In the genomic region with DNA sequence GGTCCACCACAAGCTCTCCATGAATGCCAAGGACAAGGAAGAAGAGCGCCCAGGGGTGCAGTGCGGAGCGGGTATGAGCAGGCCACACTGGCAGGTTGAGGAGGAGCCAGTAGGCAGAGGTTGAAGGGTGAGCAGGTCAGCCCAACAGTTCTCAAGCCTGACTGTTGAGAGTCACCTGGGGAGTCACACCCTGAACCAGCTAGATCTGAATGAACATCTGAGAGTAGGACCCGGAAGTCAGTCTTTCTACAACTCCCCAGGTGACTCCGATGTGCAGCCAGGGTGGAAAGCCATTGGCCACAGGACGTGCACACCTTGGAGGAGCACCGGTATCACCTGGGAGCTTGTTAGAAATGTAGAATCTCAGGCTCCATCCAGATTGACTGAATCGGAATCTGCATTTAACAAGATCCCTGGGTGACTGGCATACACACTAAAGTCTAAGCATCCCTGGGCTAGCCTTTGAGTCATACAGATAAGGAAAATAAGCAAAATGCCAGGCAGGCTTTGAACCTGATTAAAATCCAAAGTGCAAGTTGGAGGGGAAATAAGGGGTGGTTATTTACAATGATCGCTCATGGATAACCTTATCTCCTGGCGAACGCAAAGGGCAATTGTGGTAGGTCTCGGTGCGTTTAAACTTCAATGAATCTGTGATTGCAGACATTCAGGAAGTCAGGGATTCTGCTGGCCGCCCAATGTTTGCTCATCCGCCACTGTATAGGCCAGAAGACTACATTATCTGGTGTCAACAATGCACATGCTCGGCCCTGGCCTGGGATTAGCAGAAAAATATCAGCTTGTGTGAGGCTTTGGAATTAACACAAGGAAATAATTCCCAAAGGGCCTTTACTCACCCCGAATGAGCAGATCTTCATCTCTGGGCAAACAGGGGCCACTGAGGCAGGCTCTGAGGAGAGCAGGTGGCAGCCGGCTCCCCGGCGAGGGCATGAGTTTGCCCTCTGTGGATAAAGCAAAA, we compare ENCODE assay signal across 1 cellular context.
TF ChIP-seq lines count a peak whose summit lies in the region.

No MANE protein-coding gene starts in this region.

TF ChIP-seq in HepG2, 621 proteins besides CTCF, POLR2A, EP300 and RAD21 (continued from another document and continues in another):
- TF ChIP-seq, protein P1, sequence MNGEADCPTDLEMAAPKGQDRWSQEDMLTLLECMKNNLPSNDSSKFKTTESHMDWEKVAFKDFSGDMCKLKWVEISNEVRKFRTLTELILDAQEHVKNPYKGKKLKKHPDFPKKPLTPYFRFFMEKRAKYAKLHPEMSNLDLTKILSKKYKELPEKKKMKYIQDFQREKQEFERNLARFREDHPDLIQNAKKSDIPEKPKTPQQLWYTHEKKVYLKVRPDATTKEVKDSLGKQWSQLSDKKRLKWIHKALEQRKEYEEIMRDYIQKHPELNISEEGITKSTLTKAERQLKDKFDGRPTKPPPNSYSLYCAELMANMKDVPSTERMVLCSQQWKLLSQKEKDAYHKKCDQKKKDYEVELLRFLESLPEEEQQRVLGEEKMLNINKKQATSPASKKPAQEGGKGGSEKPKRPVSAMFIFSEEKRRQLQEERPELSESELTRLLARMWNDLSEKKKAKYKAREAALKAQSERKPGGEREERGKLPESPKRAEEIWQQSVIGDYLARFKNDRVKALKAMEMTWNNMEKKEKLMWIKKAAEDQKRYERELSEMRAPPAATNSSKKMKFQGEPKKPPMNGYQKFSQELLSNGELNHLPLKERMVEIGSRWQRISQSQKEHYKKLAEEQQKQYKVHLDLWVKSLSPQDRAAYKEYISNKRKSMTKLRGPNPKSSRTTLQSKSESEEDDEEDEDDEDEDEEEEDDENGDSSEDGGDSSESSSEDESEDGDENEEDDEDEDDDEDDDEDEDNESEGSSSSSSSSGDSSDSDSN (CRISPR knock-in tag; IDR thresholded peaks at IDR 0.05): no peak
- TF ChIP-seq, protein P2, sequence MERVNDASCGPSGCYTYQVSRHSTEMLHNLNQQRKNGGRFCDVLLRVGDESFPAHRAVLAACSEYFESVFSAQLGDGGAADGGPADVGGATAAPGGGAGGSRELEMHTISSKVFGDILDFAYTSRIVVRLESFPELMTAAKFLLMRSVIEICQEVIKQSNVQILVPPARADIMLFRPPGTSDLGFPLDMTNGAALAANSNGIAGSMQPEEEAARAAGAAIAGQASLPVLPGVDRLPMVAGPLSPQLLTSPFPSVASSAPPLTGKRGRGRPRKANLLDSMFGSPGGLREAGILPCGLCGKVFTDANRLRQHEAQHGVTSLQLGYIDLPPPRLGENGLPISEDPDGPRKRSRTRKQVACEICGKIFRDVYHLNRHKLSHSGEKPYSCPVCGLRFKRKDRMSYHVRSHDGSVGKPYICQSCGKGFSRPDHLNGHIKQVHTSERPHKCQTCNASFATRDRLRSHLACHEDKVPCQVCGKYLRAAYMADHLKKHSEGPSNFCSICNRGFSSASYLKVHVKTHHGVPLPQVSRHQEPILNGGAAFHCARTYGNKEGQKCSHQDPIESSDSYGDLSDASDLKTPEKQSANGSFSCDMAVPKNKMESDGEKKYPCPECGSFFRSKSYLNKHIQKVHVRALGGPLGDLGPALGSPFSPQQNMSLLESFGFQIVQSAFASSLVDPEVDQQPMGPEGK (CRISPR knock-in tag; IDR thresholded peaks at IDR 0.05): peak; percentile 74
- TF ChIP-seq ZNF562 (CRISPR knock-in tag; IDR thresholded peaks at IDR 0.05; ENCODE audit: borderline replicate concordance): no peak
- TF ChIP-seq ZBTB14 (CRISPR knock-in tag; IDR thresholded peaks at IDR 0.05): no peak
- peak; percentile 53 for TF ChIP-seq THAP11 (CRISPR knock-in tag; IDR thresholded peaks at IDR 0.05)
- TF ChIP-seq, protein P3, sequence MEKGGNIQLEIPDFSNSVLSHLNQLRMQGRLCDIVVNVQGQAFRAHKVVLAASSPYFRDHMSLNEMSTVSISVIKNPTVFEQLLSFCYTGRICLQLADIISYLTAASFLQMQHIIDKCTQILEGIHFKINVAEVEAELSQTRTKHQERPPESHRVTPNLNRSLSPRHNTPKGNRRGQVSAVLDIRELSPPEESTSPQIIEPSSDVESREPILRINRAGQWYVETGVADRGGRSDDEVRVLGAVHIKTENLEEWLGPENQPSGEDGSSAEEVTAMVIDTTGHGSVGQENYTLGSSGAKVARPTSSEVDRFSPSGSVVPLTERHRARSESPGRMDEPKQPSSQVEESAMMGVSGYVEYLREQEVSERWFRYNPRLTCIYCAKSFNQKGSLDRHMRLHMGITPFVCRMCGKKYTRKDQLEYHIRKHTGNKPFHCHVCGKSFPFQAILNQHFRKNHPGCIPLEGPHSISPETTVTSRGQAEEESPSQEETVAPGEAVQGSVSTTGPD (CRISPR knock-in tag; IDR thresholded peaks at IDR 0.05): peak; percentile 87
- TF ChIP-seq MBD4 (IDR thresholded peaks at IDR 0.05; ENCODE audit: borderline replicate concordance, low read length): peak; percentile 79; the same call in 1 of the 2 replicates
- TF ChIP-seq YEATS2 (CRISPR knock-in tag; IDR thresholded peaks at IDR 0.05; ENCODE audit: borderline replicate concordance): no peak
- TF ChIP-seq ZBTB10 (CRISPR knock-in tag; IDR thresholded peaks at IDR 0.05; ENCODE audit: borderline replicate concordance): 0 out of 2 replicates have a peak, but pooled peaks have one; percentile 64
- TF ChIP-seq BORCS8-MEF2B (CRISPR knock-in tag; IDR thresholded peaks at IDR 0.05): peak; percentile 65; the same call in 1 of the 2 replicates
- TF ChIP-seq RXRB (CRISPR knock-in tag; IDR thresholded peaks at IDR 0.05; ENCODE audit: borderline replicate concordance): peak; percentile 77; the same call in 1 of the 2 replicates
- TF ChIP-seq THRA (CRISPR knock-in tag; IDR thresholded peaks at IDR 0.05; ENCODE audit: borderline replicate concordance): peak; percentile 59; the same call in 1 of the 2 replicates
- TF ChIP-seq, protein P4, sequence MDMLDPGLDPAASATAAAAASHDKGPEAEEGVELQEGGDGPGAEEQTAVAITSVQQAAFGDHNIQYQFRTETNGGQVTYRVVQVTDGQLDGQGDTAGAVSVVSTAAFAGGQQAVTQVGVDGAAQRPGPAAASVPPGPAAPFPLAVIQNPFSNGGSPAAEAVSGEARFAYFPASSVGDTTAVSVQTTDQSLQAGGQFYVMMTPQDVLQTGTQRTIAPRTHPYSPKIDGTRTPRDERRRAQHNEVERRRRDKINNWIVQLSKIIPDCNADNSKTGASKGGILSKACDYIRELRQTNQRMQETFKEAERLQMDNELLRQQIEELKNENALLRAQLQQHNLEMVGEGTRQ (IDR thresholded peaks at IDR 0.05; ENCODE audit: low read depth, low read length): no peak
- TF ChIP-seq, protein P4 (CRISPR knock-in tag; IDR thresholded peaks at IDR 0.05; ENCODE audit: borderline replicate concordance): no peak
- TF ChIP-seq ATF2 (CRISPR knock-in tag; IDR thresholded peaks at IDR 0.05): no peak; the same call in 1 of the 2 replicates
- TF ChIP-seq SATB2 (CRISPR knock-in tag; IDR thresholded peaks at IDR 0.05): 0 out of 2 replicates have a peak, but pooled peaks have one; percentile 23
- TF ChIP-seq GMEB1 (CRISPR knock-in tag; IDR thresholded peaks at IDR 0.05; ENCODE audit: borderline replicate concordance): peak; percentile 39; the same call in 1 of the 2 replicates
- no peak; the same call in 1 of the 2 replicates for TF ChIP-seq ZBTB21 (CRISPR knock-in tag; IDR thresholded peaks at IDR 0.05)
- TF ChIP-seq, protein P5, sequence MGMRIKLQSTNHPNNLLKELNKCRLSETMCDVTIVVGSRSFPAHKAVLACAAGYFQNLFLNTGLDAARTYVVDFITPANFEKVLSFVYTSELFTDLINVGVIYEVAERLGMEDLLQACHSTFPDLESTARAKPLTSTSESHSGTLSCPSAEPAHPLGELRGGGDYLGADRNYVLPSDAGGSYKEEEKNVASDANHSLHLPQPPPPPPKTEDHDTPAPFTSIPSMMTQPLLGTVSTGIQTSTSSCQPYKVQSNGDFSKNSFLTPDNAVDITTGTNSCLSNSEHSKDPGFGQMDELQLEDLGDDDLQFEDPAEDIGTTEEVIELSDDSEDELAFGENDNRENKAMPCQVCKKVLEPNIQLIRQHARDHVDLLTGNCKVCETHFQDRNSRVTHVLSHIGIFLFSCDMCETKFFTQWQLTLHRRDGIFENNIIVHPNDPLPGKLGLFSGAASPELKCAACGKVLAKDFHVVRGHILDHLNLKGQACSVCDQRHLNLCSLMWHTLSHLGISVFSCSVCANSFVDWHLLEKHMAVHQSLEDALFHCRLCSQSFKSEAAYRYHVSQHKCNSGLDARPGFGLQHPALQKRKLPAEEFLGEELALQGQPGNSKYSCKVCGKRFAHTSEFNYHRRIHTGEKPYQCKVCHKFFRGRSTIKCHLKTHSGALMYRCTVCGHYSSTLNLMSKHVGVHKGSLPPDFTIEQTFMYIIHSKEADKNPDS (CRISPR knock-in tag; IDR thresholded peaks at IDR 0.05): no peak
- no peak for TF ChIP-seq NFKB2 (CRISPR knock-in tag; IDR thresholded peaks at IDR 0.05; ENCODE audit: borderline replicate concordance)
- no peak for TF ChIP-seq ELK4 (CRISPR knock-in tag; IDR thresholded peaks at IDR 0.05; ENCODE audit: borderline replicate concordance)
